In the genomic region with DNA sequence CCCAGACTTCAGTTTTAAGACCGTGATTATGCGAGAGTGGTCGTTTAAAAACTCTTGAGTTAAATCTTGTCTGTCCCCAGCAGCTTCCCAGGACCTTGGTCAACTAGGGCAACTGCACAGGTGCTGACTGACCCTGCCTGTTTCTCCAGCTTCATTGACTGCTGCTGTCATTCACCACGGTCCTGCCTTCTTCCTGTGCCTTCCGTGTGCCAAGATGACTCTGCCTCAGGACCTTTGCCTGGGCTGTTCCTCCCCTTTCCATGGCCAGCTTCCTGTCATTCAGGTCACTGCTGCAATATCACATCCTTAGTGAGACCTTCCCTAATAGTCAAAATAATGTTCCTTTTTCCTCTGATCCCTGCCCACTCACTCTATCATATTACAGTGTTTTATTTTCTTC, we compare ENCODE assay signal across 20 cellular contexts.
"Had no signal": no experiment of that assay in that cellular context is flagged by ENCODE, and none has a peak within 500 bp of the region (broad histone marks: within the 10 kb centered on the region; RNA-seq: fewer than 3 reads in every experiment).

No MANE protein-coding gene starts in this region.

- ATAC-seq: activated T-cell treated with anti-CD3 and anti-CD28 coated beads, Interleukin-2, amount 50 U/mL, for 4 hours; body of pancreas; esophagus mucosa; left colon; natural killer cell treated with Interleukin-12 subunit alpha and Interleukin-12 subunit beta and Interleukin-15 and Interleukin-18, amount 100 ng/mL, for 72 hours; right lobe of liver; stimulated activated memory B cell treated with anti-CD40 and anti-IgM and Interleukin-4, amounts not matched to agents 10 μg/mL and 1 μg/mL and 100 μg/mL, for 72 hours; T-cell; upper lobe of right lung had no signal

- H3K36me3 Mint-ChIP-seq: natural killer cell treated with Interleukin-12 subunit alpha and Interleukin-12 subunit beta and Interleukin-15 and Interleukin-18, amount 100 ng/mL, for 72 hours; stimulated activated memory B cell treated with anti-CD40 and anti-IgM and Interleukin-4, amounts not matched to agents 10 μg/mL and 1 μg/mL and 100 μg/mL, for 72 hours had no signal

- DNase-seq: activated CD4-positive, CD25-positive, alpha-beta regulatory T cell treated with anti-CD3 and anti-CD28 coated beads, Interleukin-2, amount 50 U/mL, for 72 hours; activated CD8-positive, alpha-beta memory T cell treated with anti-CD3 and anti-CD28 coated beads, Interleukin-2, amount 50 U/mL, for 48 hours; activated naive CD4-positive, alpha-beta T cell treated with Interleukin-2 at 50 U/mL for 16 hours; activated T-cell treated with anti-CD3 and anti-CD28 coated beads, Interleukin-2, amount 50 U/mL, for 4 hours; anterior cingulate cortex; effector CD8-positive, alpha-beta T cell; head of caudate nucleus; islet precursor cell; left colon; nucleus accumbens; stimulated activated CD4-positive, alpha-beta T cell treated with anti-CD3 and anti-CD28 coated beads, Interleukin-15, amount 100 ng/mL, for 24 hours; T-cell; upper lobe of right lung; WERI-Rb-1 had no signal

- H3K9me3 Mint-ChIP-seq: activated T-cell treated with anti-CD3 and anti-CD28 coated beads, Interleukin-2, amount 50 U/mL, for 4 hours; memory B cell; natural killer cell treated with Interleukin-12 subunit alpha and Interleukin-12 subunit beta and Interleukin-15 and Interleukin-18, amount 100 ng/mL, for 72 hours; stimulated activated memory B cell treated with anti-CD40 and anti-IgM and Interleukin-4, amounts not matched to agents 10 μg/mL and 1 μg/mL and 100 μg/mL, for 72 hours; T-cell had no signal

- H3K27me3 Mint-ChIP-seq: natural killer cell treated with Interleukin-12 subunit alpha and Interleukin-12 subunit beta and Interleukin-15 and Interleukin-18, amount 100 ng/mL, for 72 hours; T-cell had no signal

- H3K4me3 Mint-ChIP-seq: activated T-cell treated with anti-CD3 and anti-CD28 coated beads, Interleukin-2, amount 50 U/mL, for 4 hours; memory B cell; natural killer cell treated with Interleukin-12 subunit alpha and Interleukin-12 subunit beta and Interleukin-15 and Interleukin-18, amount 100 ng/mL, for 72 hours; stimulated activated memory B cell treated with anti-CD40 and anti-IgM and Interleukin-4, amounts not matched to agents 10 μg/mL and 1 μg/mL and 100 μg/mL, for 72 hours; T-cell had no signal

- H3K27ac Mint-ChIP-seq: memory B cell; natural killer cell treated with Interleukin-12 subunit alpha and Interleukin-12 subunit beta and Interleukin-15 and Interleukin-18, amount 100 ng/mL, for 72 hours; stimulated activated memory B cell treated with anti-CD40 and anti-IgM and Interleukin-4, amounts not matched to agents 10 μg/mL and 1 μg/mL and 100 μg/mL, for 72 hours had no signal
